In genomic region chr9:69871143-69871834, GRCh38 we compare ENCODE assay signal across 24 cellular contexts. TPM values are rescaled to one million over a fixed set of nuclear protein-coding genes. Genes with fewer than 3 reads are reported as not detected.
"Had no signal": no experiment of that assay in that cellular context is flagged by ENCODE, and none has a peak within 500 bp of the region (broad histone marks: within the 10 kb centered on the region; RNA-seq: fewer than 3 reads in every experiment).

No MANE protein-coding gene starts in this region.

- ATAC-seq: activated CD8-positive, alpha-beta T cell treated with anti-CD3 and anti-CD28 coated beads for 36 hours; activated naive CD8-positive, alpha-beta T cell treated with anti-CD3 and anti-CD28 coated beads, Interleukin-2, amount 50 U/mL, for 24 hours; gastroesophageal sphincter; heart right ventricle; naive thymus-derived CD8-positive, alpha-beta T cell; stimulated activated naive CD8-positive, alpha-beta T cell treated with anti-CD3 and anti-CD28 coated beads, Interleukin-15, amount 100 ng/mL, for 72 hours had no signal

- H3K27ac ChIP-seq: ascending aorta, breast epithelium, gastroesophageal sphincter, heart right ventricle, prostate gland, right atrium auricular region, skin epidermis, suprapubic skin, transverse colon, uterus had no signal

- H3K36me3 Mint-ChIP-seq: memory B cell; naive thymus-derived CD8-positive, alpha-beta T cell had no signal

- H3K4me3 Mint-ChIP-seq: activated B cell treated with CpG ODN at 0.5 μM for 24 hours; activated CD8-positive, alpha-beta T cell treated with anti-CD3 and anti-CD28 coated beads for 36 hours; activated naive CD4-positive, alpha-beta T cell treated with anti-CD3 and anti-CD28 coated beads for 36 hours; activated naive CD8-positive, alpha-beta T cell treated with anti-CD3 and anti-CD28 coated beads, Interleukin-2, amount 50 U/mL, for 24 hours; memory B cell; naive thymus-derived CD8-positive, alpha-beta T cell; stimulated activated naive CD8-positive, alpha-beta T cell treated with anti-CD3 and anti-CD28 coated beads, Interleukin-15, amount 100 ng/mL, for 72 hours had no signal

- H3K27ac Mint-ChIP-seq: activated B cell treated with CpG ODN at 0.5 μM for 24 hours; activated CD8-positive, alpha-beta T cell treated with anti-CD3 and anti-CD28 coated beads for 36 hours; activated naive CD4-positive, alpha-beta T cell treated with anti-CD3 and anti-CD28 coated beads for 36 hours; activated naive CD8-positive, alpha-beta T cell treated with anti-CD3 and anti-CD28 coated beads, Interleukin-2, amount 50 U/mL, for 24 hours; memory B cell; naive thymus-derived CD8-positive, alpha-beta T cell; stimulated activated naive CD8-positive, alpha-beta T cell treated with anti-CD3 and anti-CD28 coated beads, Interleukin-15, amount 100 ng/mL, for 72 hours had no signal

- H3K27me3 Mint-ChIP-seq: activated CD8-positive, alpha-beta T cell treated with anti-CD3 and anti-CD28 coated beads for 36 hours; activated naive CD8-positive, alpha-beta T cell treated with anti-CD3 and anti-CD28 coated beads, Interleukin-2, amount 50 U/mL, for 24 hours; stimulated activated naive CD8-positive, alpha-beta T cell treated with anti-CD3 and anti-CD28 coated beads, Interleukin-15, amount 100 ng/mL, for 72 hours had no signal

- H3K4me3 ChIP-seq: ascending aorta, breast epithelium, gastroesophageal sphincter, heart right ventricle, prostate gland, right atrium auricular region, skin epidermis, suprapubic skin, transverse colon, uterus had no signal

- H3K36me3 ChIP-seq: ascending aorta, breast epithelium, gastroesophageal sphincter, heart right ventricle, prostate gland, right atrium auricular region, suprapubic skin, transverse colon, uterus had no signal

- DNase-seq: activated B cell treated with CpG ODN at 0.5 μM for 24 hours; activated CD4-positive, alpha-beta T cell treated with anti-CD3 and anti-CD28 coated beads for 4 hours; activated CD8-positive, alpha-beta T cell treated with anti-CD3 and anti-CD28 coated beads for 36 hours; activated naive CD4-positive, alpha-beta T cell treated with anti-CD3 and anti-CD28 coated beads for 36 hours; activated naive CD8-positive, alpha-beta T cell treated with anti-CD3 and anti-CD28 coated beads, Interleukin-2, amount 50 U/mL, for 24 hours; activated T-cell treated with anti-CD3 and anti-CD28 coated beads, Interleukin-2, amount 50 U/mL, for 1 hour; cortex of kidney; erythroblast; heart right ventricle; naive thymus-derived CD8-positive, alpha-beta T cell; stimulated activated naive CD8-positive, alpha-beta T cell treated with anti-CD3 and anti-CD28 coated beads, Interleukin-15, amount 100 ng/mL, for 72 hours; T-helper 9 cell; transverse colon; uterus had no signal

- H3K4me1 ChIP-seq: ascending aorta, breast epithelium, prostate gland, suprapubic skin, uterus had no signal

- H3K27me3 ChIP-seq: ascending aorta, breast epithelium, gastroesophageal sphincter, heart right ventricle, right atrium auricular region, suprapubic skin, transverse colon, uterus had no signal

- H3K9me3 Mint-ChIP-seq: activated B cell treated with CpG ODN at 0.5 μM for 24 hours; activated CD8-positive, alpha-beta T cell treated with anti-CD3 and anti-CD28 coated beads for 36 hours; activated naive CD4-positive, alpha-beta T cell treated with anti-CD3 and anti-CD28 coated beads for 36 hours; activated naive CD8-positive, alpha-beta T cell treated with anti-CD3 and anti-CD28 coated beads, Interleukin-2, amount 50 U/mL, for 24 hours; memory B cell; stimulated activated naive CD8-positive, alpha-beta T cell treated with anti-CD3 and anti-CD28 coated beads, Interleukin-15, amount 100 ng/mL, for 72 hours had no signal

- H3K9me3 ChIP-seq: ascending aorta, breast epithelium, gastroesophageal sphincter, heart right ventricle, prostate gland, right atrium auricular region, suprapubic skin, transverse colon, uterus had no signal

- H3K4me1 Mint-ChIP-seq: activated B cell treated with CpG ODN at 0.5 μM for 24 hours; activated naive CD8-positive, alpha-beta T cell treated with anti-CD3 and anti-CD28 coated beads, Interleukin-2, amount 50 U/mL, for 24 hours; memory B cell; naive thymus-derived CD8-positive, alpha-beta T cell; stimulated activated naive CD8-positive, alpha-beta T cell treated with anti-CD3 and anti-CD28 coated beads, Interleukin-15, amount 100 ng/mL, for 72 hours had no signal

RNA-seq across cellular contexts. Expression of gene CFAP95, which starts 50.7 kb away (rescaled TPM):
- total RNA-seq: activated B cell treated with CpG ODN at 0.5 μM for 24 hours; activated CD8-positive, alpha-beta T cell treated with anti-CD3 and anti-CD28 coated beads for 36 hours; activated naive CD4-positive, alpha-beta T cell treated with anti-CD3 and anti-CD28 coated beads for 36 hours; ascending aorta; breast epithelium; gastroesophageal sphincter; liver; osteocyte; right atrium auricular region; suprapubic skin had no signal
- polyA plus RNA-seq: heart right ventricle, liver had no signal
